Comparison of ENCODE assay signal across 1 cellular context in the genomic region with DNA sequence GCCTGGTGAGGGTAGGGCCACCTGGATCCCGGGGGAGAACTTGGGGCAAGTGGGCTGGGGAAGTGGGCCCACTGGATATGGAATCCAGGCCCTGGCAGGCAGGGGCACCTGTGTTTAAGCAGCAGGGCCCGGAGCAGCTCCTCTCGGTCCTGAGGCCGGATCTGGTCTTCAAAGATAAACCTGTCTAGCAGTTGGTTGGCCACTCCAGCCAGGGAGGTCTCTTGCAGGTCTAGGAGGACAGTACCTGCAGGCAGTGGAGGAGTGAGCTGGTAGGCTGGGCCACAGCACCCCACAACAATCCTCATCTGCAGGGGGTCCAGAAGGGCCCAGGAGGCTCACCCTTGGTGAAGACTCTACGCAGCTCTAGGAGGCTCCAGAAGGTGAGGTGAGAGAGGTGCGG.
TF ChIP-seq lines count a peak whose summit lies in the region.

No MANE protein-coding gene starts in this region.

TF ChIP-seq in K562, 482 proteins besides CTCF, POLR2A, EP300 and RAD21:
- peak; percentile 56; the same call in 1 of the 2 replicates for TF ChIP-seq CBFA2T3 (IDR thresholded peaks at IDR 0.05)
- TF ChIP-seq TAL1 (IDR thresholded peaks at IDR 0.05) = peak; percentile 23; the same call in 1 of the 2 replicates
- TF ChIP-seq CC2D1A (IDR thresholded peaks at IDR 0.05) = no peak
- peak; percentile 23; the same call in 1 of the 2 replicates for TF ChIP-seq TFAP4 (CRISPR knock-in tag; IDR thresholded peaks at IDR 0.05; ENCODE audit: borderline replicate concordance)
- TF ChIP-seq CBFA2T2 (conservative IDR thresholded peaks at IDR 0.05) = peak; percentile 39; the same call in 1 of the 2 replicates
- TF ChIP-seq TCF3 (CRISPR knock-in tag; IDR thresholded peaks at IDR 0.05) = peak; percentile 54
